In the genomic region with DNA sequence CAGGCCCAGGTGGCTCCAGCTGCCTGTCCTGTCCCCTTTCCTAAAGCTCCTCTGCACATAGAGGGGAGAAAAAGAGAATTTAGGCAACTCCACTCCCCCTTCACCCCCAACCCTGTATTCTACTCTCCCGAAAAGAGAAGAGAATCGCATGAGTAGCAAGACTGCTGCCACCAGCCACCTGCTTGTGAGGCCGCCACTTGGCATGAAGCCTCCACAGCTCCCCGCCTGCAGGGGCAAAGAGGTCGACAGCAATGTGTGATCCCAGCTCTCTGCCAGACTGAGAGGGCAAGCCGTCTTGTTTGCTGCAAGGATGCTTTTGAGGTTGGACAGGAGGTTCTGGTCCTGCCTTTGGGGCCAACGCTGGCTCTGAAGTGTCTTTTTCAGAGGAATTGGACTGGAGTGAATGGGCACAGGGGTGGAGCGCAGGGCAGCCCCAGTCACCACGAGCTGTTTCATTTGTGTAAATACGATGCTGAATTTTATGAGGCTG, we compare ENCODE assay signal across 17 cellular contexts.
"Had no signal": no experiment of that assay in that cellular context is flagged by ENCODE, and none has a peak within 500 bp of the region (broad histone marks: within the 10 kb centered on the region; RNA-seq: fewer than 3 reads in every experiment).

No MANE protein-coding gene starts in this region.

- H3K9me3 ChIP-seq: SK-N-SH had no signal

- DNase-seq: KBM-7; MV-4-11; NCI-H1048; NCI-H1436; NCI-H187; NCI-H2029; NCI-H2081 treated with DMSO at 0.1 percent for 48 hours; NCI-H2227 treated with DMSO at 0.1 percent for 48 hours; NCI-H526 treated with DMSO at 0.1 percent for 48 hours; NCI-H748 treated with DMSO at 0.1 percent for 48 hours; NK-92 treated with Interleukin-12 subunit alpha and Interleukin-12 subunit beta, amount 100 ng/mL, for 24 hours; PC-3; SHP77; SK-N-SH; SW 1271 had no signal

- ATAC-seq: Panc1, PC-3 had no signal

- H3K27ac ChIP-seq: RWPE1 had no signal
